ENCODE assay signal across 8 cellular contexts in the genomic region with DNA sequence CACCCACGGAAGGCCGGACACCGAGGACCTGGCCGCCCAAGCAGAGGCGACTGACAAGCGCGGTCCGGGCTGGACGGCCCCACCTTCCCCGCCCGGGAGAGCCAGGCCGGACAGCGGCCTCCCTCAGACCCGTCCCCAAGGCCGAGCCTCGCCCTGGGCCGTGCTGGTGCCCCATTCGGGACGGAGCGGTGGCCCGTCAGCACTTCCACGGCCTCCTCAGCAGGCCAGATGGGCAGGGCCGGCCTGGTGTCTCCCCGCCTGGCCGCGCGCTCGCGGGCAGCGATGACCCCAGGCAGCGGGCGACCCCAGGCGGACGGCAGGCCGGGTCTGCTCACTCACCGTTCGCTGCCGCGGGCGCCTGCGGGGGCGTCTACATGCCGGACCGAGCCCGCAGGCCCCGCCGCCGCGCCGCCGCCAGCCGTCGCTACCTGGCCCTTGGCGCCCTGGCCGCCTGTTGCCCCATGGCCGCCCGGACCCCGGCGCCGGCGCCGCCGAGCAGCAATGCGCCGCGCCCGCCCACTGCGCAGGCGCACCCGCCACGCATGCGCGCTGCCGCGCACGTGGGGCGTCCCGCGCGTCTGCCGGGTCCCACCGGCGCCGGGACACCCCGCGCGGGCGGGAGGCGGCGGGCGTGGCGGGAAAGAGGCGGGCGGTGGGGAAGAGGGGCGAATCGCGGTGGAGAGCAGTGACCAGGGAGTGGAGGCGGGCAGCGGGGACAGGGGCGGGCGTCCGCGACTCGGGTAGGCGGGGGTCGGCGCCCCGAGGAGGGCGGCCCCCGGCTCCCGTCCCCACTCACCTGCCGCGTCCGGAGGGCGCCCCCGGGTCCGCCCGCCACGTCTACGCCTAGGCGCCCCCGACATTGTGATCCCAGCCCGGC. TPM values are rescaled to one million over a fixed set of nuclear protein-coding genes. Genes with fewer than 3 reads are reported as not detected.
DNase-seq lines count a peak whose midpoint lies in the region; ATAC-seq and TF ChIP-seq lines count a peak whose summit lies in the region.

Gene NADK, minus strand, starts transcription at position 521 of the 877 bp plus-strand sequence. CDS start 13,064 bp downstream, outside the sequence.

- TF ChIP-seq CTCF in astrocyte of the spinal cord (IDR thresholded peaks at IDR 0.05; ENCODE audit: low read depth, low read length): no peak
- TF ChIP-seq CTCF in gastrocnemius medialis (IDR thresholded peaks at IDR 0.05 in 4 of 5, conservative IDR thresholded peaks at IDR 0.05 in 1 of 5): peak in 1 of 5 experiments; percentile 24

- peak; percentile 31 for ATAC-seq in GM21723 (IDR thresholded peaks at IDR 0.05; ENCODE audit: unreplicated experiment)
- ATAC-seq in gastrocnemius medialis: peak; percentile 82 to 83
- ATAC-seq in HG03378 (IDR thresholded peaks at IDR 0.05; ENCODE audit: unreplicated experiment): no peak

- TF ChIP-seq POLR2A in gastrocnemius medialis (IDR thresholded peaks at IDR 0.05): peak; percentile 78 to 84

- 0 out of 2 replicates have a peak, but pooled peaks cover under 1% of the 10 kb centered on the region for H3K36me3 ChIP-seq in KOPT-K1 (ENCODE audit: insufficient read depth, low read length)
- H3K36me3 ChIP-seq in gastrocnemius medialis: no peaks in the 10 kb centered on the region

- H3K27me3 ChIP-seq in gastrocnemius medialis: no peaks in the 10 kb centered on the region

- peak; percentile 54 for DNase-seq in G401 (ENCODE audit: low spot score)
- DNase-seq in T-helper 22 cell (ENCODE audit: low read depth): peak; percentile 61
- DNase-seq in astrocyte of the spinal cord (ENCODE audit: low read depth, low spot score): no peak
- peak in 1 of 2 donors; percentile 59 for DNase-seq in gastrocnemius medialis

- H3K27ac ChIP-seq in KOPT-K1 (ENCODE audit: low read depth, low read length, poor library complexity, severe bottlenecking) (peak within 1 kb of the TSS; percentile 85), gastrocnemius medialis (peak within 1 kb of the TSS; percentile 89 to 99 (median 94))

- H3K4me1 ChIP-seq in gastrocnemius medialis: peaks cover 47 to 63% of the 10 kb centered on the region in 2 donors

- in situ Hi-C loops in G401 (cut with HindIII; ENCODE audit: low sequenced_read_pairs): no loop called here
- in situ Hi-C loops in astrocyte of the spinal cord (cut with HindIII; ENCODE audit: low sequenced_read_pairs): no loop called here
- in situ Hi-C loops in gastrocnemius medialis (cut with MboI; ENCODE audit: low sequenced_read_pairs in 4 of 4): no loop called here

- H3K4me3 ChIP-seq in astrocyte of the spinal cord (ENCODE audit: low read depth, low read length) (peak within 1 kb of the TSS; percentile 70), iPS-11a (ENCODE audit: low read depth, low read length) (peak within 1 kb of the TSS; percentile 85), gastrocnemius medialis (peak within 1 kb of the TSS; percentile 79 to 95 (median 86))

- intact Hi-C loops in gastrocnemius medialis (cut with DNase I; ENCODE audit: low total_unique reads): loop anchor here (1.0 to 2.0 kb wide), 3 partner anchors 23 to 131 kb away; partner anchors contain the start of gene GNB1

- no peaks in the 10 kb centered on the region for H3K9me3 ChIP-seq in KOPT-K1 (ENCODE audit: insufficient read depth, low read length, poor library complexity, severe bottlenecking)
- H3K9me3 ChIP-seq in gastrocnemius medialis: no peaks in the 10 kb centered on the region

RNA-seq across cellular contexts. Expression of gene NADK, which starts in this region (rescaled TPM):
- total RNA-seq in G401 (2014; rRNA removed; shearing (Covaris generic)): 55.0 and 74.4 TPM in 2 replicates
- 10 to 100 TPM; 20.1 to 33.1 (median 32.5) TPM for total RNA-seq in gastrocnemius medialis
